ENCODE assay signal across 34 cellular contexts in the genomic region with DNA sequence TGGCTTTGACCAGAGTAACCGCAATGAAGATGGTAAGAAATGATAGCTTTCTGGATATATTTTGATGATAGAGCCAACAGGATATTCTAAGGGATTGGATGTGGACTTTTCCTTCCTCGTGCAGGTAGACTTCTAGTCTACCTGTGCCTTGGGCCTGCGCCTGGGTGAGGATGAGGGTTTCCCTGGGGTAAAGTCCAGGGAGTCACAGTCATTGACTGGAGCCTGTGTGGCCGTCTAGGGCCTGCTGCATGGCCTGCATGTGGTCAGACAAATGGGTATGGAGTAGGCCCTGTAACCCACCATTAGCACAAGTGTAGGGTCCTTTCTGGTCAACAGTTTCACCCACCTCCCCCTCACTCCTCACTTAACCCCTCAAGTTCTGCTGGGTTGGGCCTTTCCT.
"Had no signal": no experiment of that assay in that cellular context is flagged by ENCODE, and none has a peak within 500 bp of the region (broad histone marks: within the 10 kb centered on the region; RNA-seq: fewer than 3 reads in every experiment).

No MANE protein-coding gene starts in this region.

- DNase-seq: activated CD4-positive, alpha-beta T cell treated with anti-CD3 and anti-CD28 coated beads for 1 hour; activated CD4-positive, alpha-beta T cell treated with anti-CD3 and anti-CD28 coated beads, Interleukin-2, amount 10 ng/mL, durations not matched to agents 24 days and 14 days; activated CD4-positive, alpha-beta T cell treated with anti-CD3 and anti-CD28 coated beads, Interleukin-2, amount 50 U/mL, for 4 hours; activated CD4-positive, CD25-positive, alpha-beta regulatory T cell; activated CD8-positive, alpha-beta T cell treated with anti-CD3 and anti-CD28 coated beads for 36 hours; activated gamma-delta T cell; activated naive CD4-positive, alpha-beta T cell treated with Interleukin-2 at 50 U/mL for 16 hours; activated naive CD8-positive, alpha-beta T cell treated with anti-CD3 and anti-CD28 coated beads, Interleukin-2, amount 10 ng/mL, durations not matched to agents 7 days and 5 days; activated T-cell treated with anti-CD3 and anti-CD28 coated beads, Interleukin-2, amount 50 U/mL, for 24 hours; amygdala; caudate nucleus; Karpas-422; KBM-7; NCI-H1048; NCI-H1105 treated with DMSO at 0.1 percent for 48 hours; NCI-H1436; NCI-H1694; NCI-H1930; NCI-H2081 treated with DMSO at 0.1 percent for 48 hours; NCI-H226; NCI-H446 treated with DMSO at 0.1 percent for 48 hours; NCI-H524; NCI-H69; SIG-M5; T-cell; T-helper 2 cell; T1000 had no signal

- H3K4me1 Mint-ChIP-seq: activated naive CD4-positive, alpha-beta T cell treated with anti-CD3 and anti-CD28 coated beads, Interleukin-2, amount 50 U/mL, for 24 hours; brain; T-cell had no signal

- ATAC-seq: activated CD8-positive, alpha-beta T cell treated with anti-CD3 and anti-CD28 coated beads for 36 hours; Right ventricle myocardium inferior; SK-N-SH treated with all-trans-retinoic acid at 6 μM for 48 hours; T-cell had no signal

- H3K27me3 Mint-ChIP-seq: activated CD8-positive, alpha-beta T cell treated with anti-CD3 and anti-CD28 coated beads for 36 hours; activated naive CD4-positive, alpha-beta T cell treated with anti-CD3 and anti-CD28 coated beads, Interleukin-2, amount 50 U/mL, for 24 hours; activated naive CD8-positive, alpha-beta T cell treated with anti-CD3 and anti-CD28 coated beads, Interleukin-2, amount 10 ng/mL, durations not matched to agents 7 days and 5 days; activated T-cell treated with anti-CD3 and anti-CD28 coated beads, Interleukin-2, amount 50 U/mL, for 24 hours; T-cell had no signal

- H3K9me3 Mint-ChIP-seq: activated CD4-positive, alpha-beta T cell treated with anti-CD3 and anti-CD28 coated beads, Interleukin-2, amount 10 ng/mL, durations not matched to agents 24 days and 14 days; activated CD8-positive, alpha-beta T cell treated with anti-CD3 and anti-CD28 coated beads for 36 hours; activated naive CD4-positive, alpha-beta T cell treated with anti-CD3 and anti-CD28 coated beads, Interleukin-2, amount 50 U/mL, for 24 hours; activated naive CD8-positive, alpha-beta T cell treated with anti-CD3 and anti-CD28 coated beads, Interleukin-2, amount 10 ng/mL, durations not matched to agents 7 days and 5 days; activated T-cell treated with anti-CD3 and anti-CD28 coated beads, Interleukin-2, amount 50 U/mL, for 24 hours; activated T-helper 2 cell treated with anti-CD3 and anti-CD28 coated beads, Interferon-gamma antibody, Interleukin-2, Interleukin-4, amounts not matched to agents 10 μg/mL and 5 μg/mL and 100 μg/mL, durations not matched to agents 14 hours and 24 hours and 36 hours; T-cell had no signal

- H3K36me3 Mint-ChIP-seq: activated naive CD4-positive, alpha-beta T cell treated with anti-CD3 and anti-CD28 coated beads, Interleukin-2, amount 50 U/mL, for 24 hours; activated naive CD8-positive, alpha-beta T cell treated with anti-CD3 and anti-CD28 coated beads, Interleukin-2, amount 10 ng/mL, durations not matched to agents 7 days and 5 days; brain; T-cell had no signal

- H3K4me3 Mint-ChIP-seq: activated CD4-positive, alpha-beta T cell treated with anti-CD3 and anti-CD28 coated beads, Interleukin-2, amount 10 ng/mL, durations not matched to agents 24 days and 14 days; activated CD8-positive, alpha-beta T cell treated with anti-CD3 and anti-CD28 coated beads for 36 hours; activated naive CD4-positive, alpha-beta T cell treated with anti-CD3 and anti-CD28 coated beads, Interleukin-2, amount 50 U/mL, for 24 hours; activated naive CD8-positive, alpha-beta T cell treated with anti-CD3 and anti-CD28 coated beads, Interleukin-2, amount 10 ng/mL, durations not matched to agents 7 days and 5 days; activated T-cell treated with anti-CD3 and anti-CD28 coated beads, Interleukin-2, amount 50 U/mL, for 24 hours; brain; T-cell had no signal

- H3K27ac ChIP-seq: RWPE1, WERI-Rb-1 had no signal

- H3K27ac Mint-ChIP-seq: activated CD4-positive, alpha-beta T cell treated with anti-CD3 and anti-CD28 coated beads, Interleukin-2, amount 10 ng/mL, durations not matched to agents 24 days and 14 days; activated CD8-positive, alpha-beta T cell treated with anti-CD3 and anti-CD28 coated beads for 36 hours; activated naive CD4-positive, alpha-beta T cell treated with anti-CD3 and anti-CD28 coated beads, Interleukin-2, amount 50 U/mL, for 24 hours; activated naive CD8-positive, alpha-beta T cell treated with anti-CD3 and anti-CD28 coated beads, Interleukin-2, amount 10 ng/mL, durations not matched to agents 7 days and 5 days; activated T-cell treated with anti-CD3 and anti-CD28 coated beads, Interleukin-2, amount 50 U/mL, for 24 hours; activated T-helper 2 cell treated with anti-CD3 and anti-CD28 coated beads, Interferon-gamma antibody, Interleukin-2, Interleukin-4, amounts not matched to agents 10 μg/mL and 5 μg/mL and 100 μg/mL, durations not matched to agents 14 hours and 24 hours and 36 hours; brain; T-cell had no signal

- H3K36me3 ChIP-seq: WERI-Rb-1 had no signal
